ENCODE assay signal across 8 cellular contexts in genomic region chr2:20666364-20667150, GRCh38. TPM values are rescaled to one million over a fixed set of nuclear protein-coding genes. Genes with fewer than 3 reads are reported as not detected.
A peak's percentile ranks its signal among the peaks of the same experiment; 100 is the strongest.
DNase-seq lines count a peak whose midpoint lies in the region; ATAC-seq, FAIRE-seq and TF ChIP-seq lines count a peak whose summit lies in the region.

GDF7 (plus strand) TSS chr2:20667144; CDS start chr2:20667240, 96 bp downstream.

- TF ChIP-seq POLR2A in IMR-90 (IDR thresholded peaks at IDR 0.05; ENCODE audit: low read depth, low read length), result no peak
- TF ChIP-seq POLR2A in right lobe of liver (IDR thresholded peaks at IDR 0.05), result no peak

- H2BK15ac ChIP-seq in IMR-90 (ENCODE audit: low read depth, low read length), result no peak within 1 kb of the TSS

- no peak within 1 kb of the TSS for H4K91ac ChIP-seq in IMR-90 (ENCODE audit: insufficient read depth, low read depth, low read length)

- no peak within 1 kb of the TSS for H2BK120ac ChIP-seq in IMR-90 (ENCODE audit: low read depth, low read length)

- no peak within 1 kb of the TSS for H3K18ac ChIP-seq in IMR-90 (ENCODE audit: low read depth, low read length)

- DNase-seq in NCI-H146 (lab: John Stamatoyannopoulos, UW) (peak; percentile 31), NCI-H146 treated with DMSO at 0.1 percent for 48 hours (lab: John Stamatoyannopoulos, UW; ENCODE audit: unreplicated experiment) (no peak), IMR-90 (no peak), bronchial epithelial cell (ENCODE audit: low read depth) (no peak), right lobe of liver (peak; percentile 82 to 91 (median 86)), GDM1 (lab: John Stamatoyannopoulos, UW) (no peak)

- no peak within 1 kb of the TSS for H4K8ac ChIP-seq in IMR-90 (ENCODE audit: low read depth in 2 of 2, low read length in 2 of 2)

- FAIRE-seq in bronchial epithelial cell (lab: Jason Lieb, UNC), result no peak

- no peak within 1 kb of the TSS for H3K14ac ChIP-seq in IMR-90 (replicated peaks; ENCODE audit: low read depth, low read length)

- POLR2A ChIA-PET in IMR-90 (lab: Charles Lee; ENCODE audit: unreplicated experiment), result no interaction called here

- no peak within 1 kb of the TSS for H2BK20ac ChIP-seq in IMR-90 (ENCODE audit: low read depth, low read length)

- peak within 1 kb of the TSS; percentile 72 for H3K4me2 ChIP-seq in IMR-90 (ENCODE audit: low read depth, low read length)

- no peak for TF ChIP-seq RAD21 in IMR-90 (IDR thresholded peaks at IDR 0.05; ENCODE audit: low read length)

- H3K9ac ChIP-seq in IMR-90 (ENCODE audit: low read depth, low read length), result no peak within 1 kb of the TSS

- H4K20me1 ChIP-seq in IMR-90 (ENCODE audit: insufficient read depth, low read length), result peaks cover 16% of the 10 kb centered on the region

- in situ Hi-C loops in IMR-90 (cut with MboI; ENCODE audit: low sequenced_read_pairs), result loop anchor here (25.0 kb wide), 1 partner anchor 1096 kb away; no protein-coding TSS in a partner anchor

- no peak within 1 kb of the TSS for H4K5ac ChIP-seq in IMR-90 (ENCODE audit: low read depth, low read length)

- H3K9me3 ChIP-seq in IMR-90 (ENCODE audit: control insufficient read depth, insufficient read depth, low read length), result peaks cover 12% of the 10 kb centered on the region; the same call in 1 of the 2 replicates
- H3K9me3 ChIP-seq in right lobe of liver, result no peaks in the 10 kb centered on the region
- no peaks in the 10 kb centered on the region for H3K9me3 ChIP-seq in thymus (ENCODE audit: control insufficient read depth)

- dilution Hi-C loops in IMR-90 (cut with HindIII; ENCODE audit: low sequenced_read_pairs, unreplicated experiment), result no loop called here

- H2AK5ac ChIP-seq in IMR-90 (ENCODE audit: low read depth, low read length), result no peak within 1 kb of the TSS

- no peak within 1 kb of the TSS for H3K23ac ChIP-seq in IMR-90 (ENCODE audit: low read depth, low read length)

- CTCF ChIA-PET in IMR-90 (lab: Yijun Ruan, JAX), result interaction anchor here (1.3 kb wide), 2 partner anchors 9 to 297 kb away, joined by 4 to 8 read pairs; no protein-coding TSS in a partner anchor

- ATAC-seq in IMR-90 (ENCODE audit: low read depth) (peak; percentile 22), right lobe of liver (peak; percentile 64 to 89 (median 80)), GM21717 (IDR thresholded peaks at IDR 0.05; ENCODE audit: unreplicated experiment) (no peak)

- peaks cover 3% of the 10 kb centered on the region; the same call in 1 of the 2 replicates for H3K4me1 ChIP-seq in IMR-90 (ENCODE audit: control insufficient read depth, insufficient read depth, low read length)
- H3K4me1 ChIP-seq in right lobe of liver, result peaks cover 0 to 11% (median 3%) of the 10 kb centered on the region in 4 donors
- no peaks in the 10 kb centered on the region for H3K4me1 ChIP-seq in thymus (ENCODE audit: control insufficient read depth, insufficient read depth, low read length)

- no peak within 1 kb of the TSS for H3K56ac ChIP-seq in IMR-90 (ENCODE audit: extremely low read depth, insufficient read depth, low read length)

- H2BK5ac ChIP-seq in IMR-90 (ENCODE audit: low read depth, low read length, poor library complexity, severe bottlenecking), result no peak within 1 kb of the TSS

- H2AFZ ChIP-seq in IMR-90 (replicated peaks; ENCODE audit: low read length, poor library complexity), result peak within 1 kb of the TSS; percentile 83

- H3K27ac ChIP-seq in IMR-90 (ENCODE audit: insufficient read depth, low read length), result no peak within 1 kb of the TSS
- H3K27ac ChIP-seq in right lobe of liver, result peak within 1 kb of the TSS; percentile 62 to 77 (median 67)
- no peak within 1 kb of the TSS for H3K27ac ChIP-seq in thymus (ENCODE audit: low read depth)

- no TSS peak for BruUV-seq in IMR-90 (replicated peaks; lab: Mats Ljungman, UMichigan)

- 1% methylated on average over 20 of the region's 80 CpGs; no CpG with 5 or more reads in 1 of the 2 experiments for WGBS in IMR-90 (ENCODE audit: extremely low coverage in 2 of 2, insufficient read length in 1 of 2), 2 experiments
- 1% methylated on average over 33 of the region's 80 CpGs for WGBS in right lobe of liver (ENCODE audit: insufficient coverage, low coverage, low lambda C conversion rate, missing lambda C conversion rate)
- 1% methylated on average over 80 of the region's 80 CpGs for WGBS in thymus

- H3K4ac ChIP-seq in IMR-90 (ENCODE audit: low read depth, low read length), result no peak within 1 kb of the TSS

- H3K36me3 ChIP-seq in IMR-90 (ENCODE audit: control insufficient read depth, insufficient read depth, low read length) (no peaks in the 10 kb centered on the region), bronchial epithelial cell (ENCODE audit: control insufficient read depth, insufficient read depth, low read length) (no peaks in the 10 kb centered on the region), right lobe of liver (peaks cover 0 to 1% (median 0%) of the 10 kb centered on the region in 4 donors), thymus (ENCODE audit: control insufficient read depth, insufficient read depth) (no peaks in the 10 kb centered on the region)

- H2AK9ac ChIP-seq in IMR-90 (replicated peaks; ENCODE audit: low read depth, low read length, poor library complexity), result peak within 1 kb of the TSS; percentile 76

- intact Hi-C loops in IMR-90 (cut with micrococcal nuclease) (no loop called here), right lobe of liver (cut with DNase I) (loop anchor here (10.0 kb wide), 2 partner anchors 88 to 298 kb away; no protein-coding TSS in a partner anchor)

- H3K27me3 ChIP-seq in IMR-90 (ENCODE audit: control insufficient read depth, insufficient read depth, low read length) (peaks cover 95% of the 10 kb centered on the region), bronchial epithelial cell (ENCODE audit: control insufficient read depth, insufficient read depth, low read length) (peaks cover 46% of the 10 kb centered on the region), right lobe of liver (no peaks in the 10 kb centered on the region), thymus (ENCODE audit: control insufficient read depth, insufficient read depth) (peaks cover 85% of the 10 kb centered on the region)

- no peaks in the 10 kb centered on the region for H3K9me1 ChIP-seq in IMR-90 (ENCODE audit: insufficient read depth, low read length)

- no peaks in the 10 kb centered on the region for H3K79me1 ChIP-seq in IMR-90 (ENCODE audit: low read depth in 1 of 2, low read length in 2 of 2)

- H3K4me3 ChIP-seq in IMR-90 (ENCODE audit: insufficient read depth, low read depth, low read length) (peak within 1 kb of the TSS; percentile 20; the same call in 1 of the 2 replicates), bronchial epithelial cell (ENCODE audit: low read depth, low read length) (peak within 1 kb of the TSS; percentile 41), right lobe of liver (peak within 1 kb of the TSS; percentile 53 to 61 (median 59)), thymus (ENCODE audit: low read length) (peak within 1 kb of the TSS; percentile 33)

- TF ChIP-seq CTCF in IMR-90 (conservative IDR thresholded peaks at IDR 0.05; ENCODE audit: low read depth, low read length) (peak; percentile 16; the same call in 1 of the 2 replicates), bronchial epithelial cell (IDR thresholded peaks at IDR 0.05; ENCODE audit: insufficient read depth, low read length, severe bottlenecking) (peak; percentile 4), right lobe of liver (IDR thresholded peaks at IDR 0.05) (peak in 3 of 4 donors; percentile 45 to 46 (median 46))

TF ChIP-seq in IMR-90, 13 proteins besides CTCF, POLR2A, EP300 and RAD21:
- TF ChIP-seq NFE2L2 (IDR thresholded peaks at IDR 0.05; ENCODE audit: low read depth, low read length) (no peak), CHD1 (IDR thresholded peaks at IDR 0.05; ENCODE audit: low read depth, low read length) (no peak), RFX5 (IDR thresholded peaks at IDR 0.05; ENCODE audit: low read depth, low read length) (no peak), MXI1 (IDR thresholded peaks at IDR 0.05; ENCODE audit: borderline replicate concordance, low read depth, low read length) (no peak), USF2 (IDR thresholded peaks at IDR 0.05; ENCODE audit: low read depth, low read length) (no peak), BHLHE40 (IDR thresholded peaks at IDR 0.05; ENCODE audit: low read depth, low read length) (no peak), FOS (IDR thresholded peaks at IDR 0.05; ENCODE audit: low read depth, low read length) (no peak)

RNA-seq across cellular contexts. Expression of gene GDF7, which starts in this region (rescaled TPM):
- total RNA-seq in IMR-90 (2012; rRNA removed), result under 0.01 TPM in 2 replicates
- polyA plus RNA-seq in IMR-90 (2012; rRNA removed), result 0.02 TPM in 1 of 2 replicates, not detected in the other
- under 0.01 and 0.01 TPM in 2 replicates for polyA plus RNA-seq in IMR-90 (2012; cell fraction: cytosol; rRNA removed)
- polyA plus RNA-seq in IMR-90 (2012; cell fraction: nucleus; rRNA removed; ENCODE audit: low replicate concordance), result 0.03 and 0.10 TPM in 2 replicates
- under 0.01 and 0.13 TPM in 2 replicates for total RNA-seq in bronchial epithelial cell
- 1 to 10 TPM in 5 of 6 experiments, under 1 TPM in 1; 0.95 to 5.0 (median 2.9) TPM for total RNA-seq in right lobe of liver
- 0.34 TPM for polyA plus RNA-seq in thymus

Comparison
In these comparisons a context has a peak if more than half of its experiments do, and no peak if none do; other contexts are left out.
1. DNase-seq: peak in NCI-H146 (single experiment) and right lobe of liver (3 of 3); none in NCI-H146 treated with DMSO at 0.1 percent for 48 hours (single experiment), IMR-90 (single experiment), bronchial epithelial cell (single experiment) and GDM1 (single experiment).
2. Peak in ATAC-seq, H3K4me3 ChIP-seq and H3K4me2 ChIP-seq in IMR-90; RNA of the gene not detected or under 1 TPM.
3. H3K27ac ChIP-seq: peak in right lobe of liver (3 of 3); none in IMR-90 (single experiment) and thymus (single experiment).
4. Peak in every context shown above with its lines, with median percentiles within 50 percentile points of each other: H3K4me3 ChIP-seq and CTCF ChIP-seq.